In the genomic region with DNA sequence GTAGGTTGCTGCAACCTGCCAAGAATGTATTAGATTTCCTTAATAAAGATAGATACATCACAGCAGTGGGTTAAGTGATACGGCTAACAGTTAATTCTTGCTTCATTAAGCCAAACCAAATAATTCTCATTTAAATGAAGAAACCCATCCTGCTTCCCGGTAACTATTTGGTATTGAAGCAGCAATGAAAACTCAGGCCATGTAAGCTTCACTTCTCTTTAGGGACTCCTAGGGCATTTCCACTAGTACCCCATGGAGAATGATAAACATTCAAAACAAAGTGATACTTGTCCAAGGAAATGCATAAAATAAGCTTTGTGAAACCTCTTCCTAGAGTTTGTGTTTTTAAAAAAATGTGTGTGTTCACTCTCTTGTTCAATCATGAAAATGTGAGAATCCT, we compare ENCODE assay signal across 22 cellular contexts. TPM values are rescaled to one million over a fixed set of nuclear protein-coding genes. Genes with fewer than 3 reads are reported as not detected.
"Had no signal": no experiment of that assay in that cellular context is flagged by ENCODE, and none has a peak within 500 bp of the region (broad histone marks: within the 10 kb centered on the region; RNA-seq: fewer than 3 reads in every experiment).

No MANE protein-coding gene starts in this region.

- H3K27me3 Mint-ChIP-seq: activated CD8-positive, alpha-beta memory T cell treated with anti-CD3 and anti-CD28 coated beads, Interleukin-2, amount 10 ng/mL, durations not matched to agents 7 days and 5 days; activated naive CD8-positive, alpha-beta T cell; progenitor cell of endocrine pancreas had no signal

- ATAC-seq: activated CD8-positive, alpha-beta memory T cell treated with anti-CD3 and anti-CD28 coated beads, Interleukin-2, amount 10 ng/mL, durations not matched to agents 7 days and 5 days; heart right ventricle; lower lobe of right lung; stimulated activated naive CD8-positive, alpha-beta T cell treated with anti-CD3 and anti-CD28 coated beads, Interleukin-15, Interleukin-2, amounts not matched to agents 100 U/mL and 50 U/mL, for 24 hours had no signal

- H3K27ac ChIP-seq: esophagus muscularis mucosa, heart right ventricle, lower lobe of right lung, right atrium auricular region, tibial nerve had no signal

- H3K4me3 ChIP-seq: esophagus muscularis mucosa, heart right ventricle, lower lobe of right lung, right atrium auricular region, tibial nerve had no signal

- H3K9me3 ChIP-seq: esophagus muscularis mucosa, heart right ventricle, lower lobe of right lung, right atrium auricular region, tibial nerve had no signal

- H3K36me3 ChIP-seq: esophagus muscularis mucosa, heart right ventricle, lower lobe of right lung, right atrium auricular region, tibial nerve had no signal

- H3K36me3 Mint-ChIP-seq: activated CD8-positive, alpha-beta memory T cell treated with anti-CD3 and anti-CD28 coated beads, Interleukin-2, amount 10 ng/mL, durations not matched to agents 7 days and 5 days; mesothelial cell of epicardium had no signal

- H3K27ac Mint-ChIP-seq: activated CD8-positive, alpha-beta memory T cell treated with anti-CD3 and anti-CD28 coated beads, Interleukin-2, amount 10 ng/mL, durations not matched to agents 7 days and 5 days; activated naive CD8-positive, alpha-beta T cell; mesothelial cell of epicardium; progenitor cell of endocrine pancreas; T-helper 1 cell treated with Interleukin-12 subunit alpha and Interleukin-12 subunit beta and Interleukin-4 antibody, amounts not matched to agents 30 μg/mL and 1 μg/mL, for 36 hours had no signal

- FAIRE-seq: endothelial cell of umbilical vein, urothelium cell line had no signal

- H3K27me3 ChIP-seq: esophagus muscularis mucosa, heart right ventricle, right atrium auricular region, tibial nerve had no signal

- H3K4me3 Mint-ChIP-seq: activated CD8-positive, alpha-beta memory T cell treated with anti-CD3 and anti-CD28 coated beads, Interleukin-2, amount 10 ng/mL, durations not matched to agents 7 days and 5 days; activated naive CD8-positive, alpha-beta T cell; mesothelial cell of epicardium; neural crest cell; T-helper 1 cell treated with Interleukin-12 subunit alpha and Interleukin-12 subunit beta and Interleukin-4 antibody, amounts not matched to agents 30 μg/mL and 1 μg/mL, for 36 hours had no signal

- H3K9me3 Mint-ChIP-seq: mesothelial cell of epicardium; T-helper 1 cell treated with Interleukin-12 subunit alpha and Interleukin-12 subunit beta and Interleukin-4 antibody, amounts not matched to agents 30 μg/mL and 1 μg/mL, for 36 hours had no signal

- DNase-seq: activated CD4-positive, alpha-beta T cell treated with anti-CD3 and anti-CD28 coated beads for 1 hour; activated CD4-positive, alpha-beta T cell treated with anti-CD3 and anti-CD28 coated beads, Interleukin-2, amount 50 U/mL, for 48 hours; activated CD8-positive, alpha-beta memory T cell treated with anti-CD3 and anti-CD28 coated beads, Interleukin-2, amount 10 ng/mL, durations not matched to agents 7 days and 5 days; amniotic stem cell; effector CD4-positive, alpha-beta T cell; heart right ventricle; lower lobe of right lung; stimulated activated CD4-positive, alpha-beta T cell treated with anti-CD3 and anti-CD28 coated beads, Interleukin-12 subunit alpha, Interleukin-12 subunit beta, amount 100 ng/mL, for 4 hours; stimulated activated CD4-positive, alpha-beta T cell treated with anti-CD3 and anti-CD28 coated beads, Interleukin-1b, Interleukin-23, amount 100 ng/mL, for 48 hours; stimulated activated CD8-positive, alpha-beta memory T cell treated with anti-CD3 and anti-CD28 coated beads, Interleukin-4, amount 100 ng/mL, for 48 hours; stimulated activated naive CD8-positive, alpha-beta T cell treated with anti-CD3 and anti-CD28 coated beads, Interleukin-15, Interleukin-2, amounts not matched to agents 100 U/mL and 50 U/mL, for 24 hours; substantia nigra had no signal

RNA-seq across cellular contexts. Expression of a gene that starts 40.7 kb away (rescaled TPM):
- total RNA-seq: endothelial cell of umbilical vein had no signal
- polyA plus RNA-seq: endothelial cell of umbilical vein had no signal
